In the genomic region with DNA sequence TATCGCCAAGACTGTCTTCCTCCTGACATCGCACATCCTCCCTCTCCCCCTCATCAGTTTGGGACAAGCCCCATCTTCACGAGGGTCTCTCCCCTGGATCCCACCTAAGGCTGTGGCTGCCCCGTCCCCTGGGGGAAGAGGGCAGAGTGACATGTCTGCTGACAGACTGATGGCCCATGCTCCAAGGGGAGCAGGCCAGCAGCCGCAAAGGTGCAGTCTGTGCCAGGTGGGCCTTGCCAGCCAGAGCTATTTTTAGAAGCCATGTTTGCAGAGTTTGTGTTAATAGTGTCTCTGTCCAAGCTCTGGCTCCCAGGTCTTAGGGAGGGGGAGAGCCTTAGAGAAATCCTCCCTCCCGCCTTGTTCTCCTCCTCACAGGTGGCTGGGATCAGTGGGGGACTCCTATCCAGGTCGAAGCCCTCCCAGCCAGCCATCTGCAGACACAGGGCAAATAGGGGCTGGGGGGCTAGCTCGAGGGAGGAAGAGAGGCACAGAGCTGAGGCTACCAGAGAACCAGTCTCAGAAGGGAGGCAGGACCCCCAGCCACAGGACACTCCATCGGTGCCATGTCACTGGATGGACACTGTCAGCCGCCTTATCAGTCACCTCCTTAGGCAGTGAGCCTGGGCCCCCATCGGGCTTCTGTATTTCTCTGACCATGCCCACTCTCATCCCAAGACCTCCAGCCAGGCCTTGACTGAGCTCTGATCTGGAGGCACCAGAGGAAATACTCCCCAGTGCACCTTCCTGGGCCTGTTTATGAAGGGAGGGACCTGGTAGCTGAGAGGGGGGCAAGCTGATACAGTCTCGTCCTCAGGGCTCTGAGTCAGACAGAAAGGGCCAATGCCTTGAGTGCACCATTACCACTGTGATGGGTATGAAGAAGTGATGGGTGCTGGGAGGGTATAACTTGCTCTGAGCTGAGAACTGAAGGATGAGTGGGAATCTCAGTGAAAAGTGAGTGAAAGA, we compare ENCODE assay signal across 13 cellular contexts. TPM values are rescaled to one million over a fixed set of nuclear protein-coding genes. Genes with fewer than 3 reads are reported as not detected.
DNase-seq lines count a peak whose midpoint lies in the region; ATAC-seq and TF ChIP-seq lines count a peak whose summit lies in the region.
"Had no signal": no experiment of that assay in that cellular context is flagged by ENCODE, and none has a peak within 500 bp of the region (broad histone marks: within the 10 kb centered on the region; RNA-seq: fewer than 3 reads in every experiment).

No MANE protein-coding gene starts in this region.

- H3K4me3 ChIP-seq in body of pancreas: no peak overlapping the region
- H3K4me3 ChIP-seq: mucosa of descending colon had no signal

- H3K36me3 ChIP-seq in body of pancreas (replicated peaks in 1 of 2; ENCODE audit: insufficient read depth in 1 of 2, low read depth in 2 of 2): no peaks in the 10 kb centered on the region

- intact Hi-C loops in body of pancreas (cut with DNase I): no loop called here

- no peaks in the 10 kb centered on the region for H3K27me3 ChIP-seq in body of pancreas

- WGBS in body of pancreas, 2 donors: 33 to 39% methylated on average over 10 to 12 of the region's 12 CpGs

- peaks cover 32% of the 10 kb centered on the region for H3K4me1 ChIP-seq in body of pancreas

- no peaks in the 10 kb centered on the region for H3K9me3 ChIP-seq in body of pancreas
- H3K9me3 ChIP-seq: mucosa of descending colon had no signal

- peak; percentile 53 for DNase-seq in activated effector memory CD4-positive, alpha-beta T cell treated with anti-CD3 and anti-CD28 coated beads, Interleukin-2, amount 50 U/mL, for 16 hours
- DNase-seq in activated effector memory CD4-positive, alpha-beta T cell treated with Interleukin-2 at 50 U/mL for 16 hours: no peak
- DNase-seq in body of pancreas (peak; percentile 65 to 86 (median 82)), medulla oblongata (ENCODE audit: extremely low spot score) (peak; percentile 57), ureter (ENCODE audit: low spot score) (peak; percentile 27), GM13976 (ENCODE audit: low spot score) (no peak), GOT3 (lab: John Stamatoyannopoulos, UW) (no peak)
- DNase-seq: mucosa of descending colon had no signal

- in situ Hi-C loops in GM13976 (cut with MboI; ENCODE audit: low sequenced_read_pairs, unreplicated experiment): no loop called here

- ATAC-seq in body of pancreas (peak; percentile 83), HG02884 (IDR thresholded peaks at IDR 0.05; ENCODE audit: unreplicated experiment) (no peak)
- ATAC-seq: mucosa of descending colon; stimulated activated effector memory CD8-positive, alpha-beta T cell treated with anti-CD3 and anti-CD28 coated beads, Interleukin-12 subunit alpha, Interleukin-12 subunit beta, amount 100 ng/mL, for 72 hours had no signal

- H3K27ac ChIP-seq in body of pancreas: peak overlapping the region in 3 of 4 donors; percentile 6 to 63 (median 42)

- TF ChIP-seq POLR2A in body of pancreas (IDR thresholded peaks at IDR 0.05): no peak

- no peak for TF ChIP-seq CTCF in body of pancreas (IDR thresholded peaks at IDR 0.05)
- no peak for TF ChIP-seq CTCF in GM13976 (IDR thresholded peaks at IDR 0.05; ENCODE audit: borderline replicate concordance, control extremely low read depth, extremely low read depth, insufficient read depth, missing control alignments)

RNA-seq across cellular contexts. Expression of a gene that starts 49.3 kb away (rescaled TPM):
- total RNA-seq in body of pancreas: not detected
- 3.2 TPM for total RNA-seq in ureter
- total RNA-seq: B cell; glomerular endothelial cell; T-helper 1 cell treated with Interleukin-12 subunit alpha and Interleukin-12 subunit beta and Interleukin-4 antibody, amounts not matched to agents 30 ng/mL and 1 ng/mL, for 36 hours had no signal

Comparison
In these comparisons a context has a peak if more than half of its experiments do, and no peak if none do; other contexts are left out.
1. DNase-seq: peak in activated effector memory CD4-positive, alpha-beta T cell treated with anti-CD3 and anti-CD28 coated beads, Interleukin-2, amount 50 U/mL, for 16 hours (single experiment), body of pancreas (4 of 4), medulla oblongata (single experiment) and ureter (single experiment); none in activated effector memory CD4-positive, alpha-beta T cell treated with Interleukin-2 at 50 U/mL for 16 hours (single experiment), GM13976 (single experiment) and GOT3 (single experiment).